13 cellular contexts compared by ENCODE assay signal in the genomic region with DNA sequence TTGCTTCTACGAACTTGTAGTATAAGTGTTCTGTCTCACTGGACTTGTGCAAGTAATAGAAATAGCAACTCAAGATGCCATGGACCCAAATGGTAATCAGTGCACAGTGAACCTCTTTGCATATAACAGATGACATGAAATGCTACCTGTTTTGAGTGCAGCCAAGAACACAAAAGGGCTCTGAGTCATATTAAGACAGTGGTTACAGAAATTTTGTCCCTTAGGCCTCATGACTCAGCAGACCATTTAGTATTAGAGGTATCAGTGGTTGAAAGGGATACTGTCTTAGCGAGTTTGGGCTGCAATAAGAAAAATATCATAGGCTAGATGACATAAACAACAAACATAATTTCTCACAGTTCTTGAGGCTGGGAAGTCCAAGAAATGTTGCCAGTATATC.
DNase-seq lines count a peak whose midpoint lies in the region; ATAC-seq and TF ChIP-seq lines count a peak whose summit lies in the region.
"Had no signal": no experiment of that assay in that cellular context is flagged by ENCODE, and none has a peak within 500 bp of the region (broad histone marks: within the 10 kb centered on the region; RNA-seq: fewer than 3 reads in every experiment).

No MANE protein-coding gene starts in this region.

- CTCF ChIA-PET in mammary epithelial cell (lab: Charles Lee; ENCODE audit: low non-redundant PET) (no interaction called here), PC-9 (lab: Charles Lee) (no interaction called here), A673 (lab: Charles Lee) (no interaction called here)

- DNase-seq in mammary epithelial cell (peak; percentile 46), PC-9 (no peak), caudate nucleus (lab: John Stamatoyannopoulos, UW) (no peak), A673 (ENCODE audit: low spot score) (no peak)
- no peak for DNase-seq in NK-92 treated with Interleukin-12 subunit alpha and Interleukin-12 subunit beta, amount 100 ng/mL, for 24 hours (lab: John Stamatoyannopoulos, UW)
- DNase-seq: activated CD4-positive, alpha-beta T cell treated with anti-CD3 and anti-CD28 coated beads for 36 hours; CD8-positive, alpha-beta T cell; mesendoderm; NCI-H2107; testis had no signal

- no peaks in the 10 kb centered on the region for H3F3A ChIP-seq in PC-9 (ENCODE audit: insufficient read depth, low read depth)

- no peaks in the 10 kb centered on the region for H3K9me2 ChIP-seq in PC-9 (ENCODE audit: insufficient read depth)

- intact Hi-C loops in mammary epithelial cell (cut with micrococcal nuclease) (loop anchor here (10.0 kb wide), 1 partner anchor 1551 kb away; no protein-coding TSS in a partner anchor), PC-9 (cut with micrococcal nuclease; ENCODE audit: unreplicated experiment) (no loop called here), A673 (cut with micrococcal nuclease; ENCODE audit: unreplicated experiment) (loop anchor here (10.0 kb wide), 1 partner anchor 1901 kb away; no protein-coding TSS in a partner anchor)

- H2AFZ ChIP-seq in mammary epithelial cell (ENCODE audit: low read depth, low read length) (no peak overlapping the region), PC-9 (no peak overlapping the region)

- H3K4me2 ChIP-seq in mammary epithelial cell (ENCODE audit: insufficient read depth, low read depth, low read length) (no peak overlapping the region), PC-9 (no peak overlapping the region)

- in situ Hi-C loops in mammary epithelial cell (cut with MboI; ENCODE audit: low sequenced_read_pairs in 2 of 2): loop anchor here in 1 of 2 donors (25.0 kb wide), 1 partner anchor 1559 kb away; no protein-coding TSS in a partner anchor

- H3K9ac ChIP-seq in mammary epithelial cell (ENCODE audit: insufficient read depth, low read length): no peak overlapping the region

- H3K79me2 ChIP-seq in mammary epithelial cell (ENCODE audit: insufficient read depth, low read length) (no peaks in the 10 kb centered on the region), PC-9 (ENCODE audit: low read depth) (no peaks in the 10 kb centered on the region)

- no TSS peak for BruUV-seq in mammary epithelial cell (replicated peaks; lab: Mats Ljungman, UMichigan)
- BruUV-seq in PC-9 (replicated peaks; lab: Mats Ljungman, UMichigan): no TSS peak
- BruUV-seq in A673 (replicated peaks; lab: Mats Ljungman, UMichigan): no TSS peak

- H4K20me1 ChIP-seq in mammary epithelial cell (ENCODE audit: insufficient read depth, low read length) (no peaks in the 10 kb centered on the region), PC-9 (ENCODE audit: insufficient read depth) (no peaks in the 10 kb centered on the region)

- no peaks in the 10 kb centered on the region for H3K4me1 ChIP-seq in mammary epithelial cell (ENCODE audit: insufficient read depth, low read length)
- no peaks in the 10 kb centered on the region for H3K4me1 ChIP-seq in PC-9 (replicated peaks; ENCODE audit: insufficient read depth)
- H3K4me1 ChIP-seq in A673 (ENCODE audit: insufficient read depth, low read length, poor library complexity, severe bottlenecking): no peaks in the 10 kb centered on the region
- H3K4me1 ChIP-seq: testis had no signal

- POLR2A ChIA-PET in PC-9 (lab: Charles Lee; ENCODE audit: unreplicated experiment) (no interaction called here), A673 (lab: Charles Lee; ENCODE audit: low non-redundant PET) (no interaction called here)

- H3K36me3 ChIP-seq in mammary epithelial cell (ENCODE audit: insufficient read depth, low read length) (no peaks in the 10 kb centered on the region), PC-9 (ENCODE audit: low read depth) (no peaks in the 10 kb centered on the region), A673 (ENCODE audit: insufficient read depth, low read length, poor library complexity, severe bottlenecking) (no peaks in the 10 kb centered on the region)

- H3K4me3 ChIP-seq in mammary epithelial cell (replicated peaks in 1 of 3; ENCODE audit: insufficient read depth in 1 of 3, low read depth in 2 of 3, low read length in 3 of 3) (no peak overlapping the region), PC-9 (no peak overlapping the region), A673 (ENCODE audit: low read depth, low read length, poor library complexity, severe bottlenecking) (no peak overlapping the region)
- H3K4me3 ChIP-seq: testis had no signal

- H3K27me3 ChIP-seq in mammary epithelial cell (ENCODE audit: insufficient read depth, low read length) (no peaks in the 10 kb centered on the region), PC-9 (ENCODE audit: insufficient read depth, low read depth) (no peaks in the 10 kb centered on the region), A673 (replicated peaks; ENCODE audit: insufficient read depth, low read depth, low read length, poor library complexity) (no peaks in the 10 kb centered on the region)
- H3K27me3 ChIP-seq: testis had no signal

- WGBS in mammary epithelial cell (ENCODE audit: low coverage, missing lambda C conversion rate): 45% methylated on average over 2 of the region's 2 CpGs

- ATAC-seq in GM18520 (IDR thresholded peaks at IDR 0.05; ENCODE audit: unreplicated experiment) (peak; percentile 92), GM21717 (IDR thresholded peaks at IDR 0.05; ENCODE audit: unreplicated experiment) (peak; percentile 94), HG03108 (IDR thresholded peaks at IDR 0.05; ENCODE audit: unreplicated experiment) (peak; percentile 54)
- ATAC-seq: activated CD4-positive, alpha-beta T cell treated with anti-CD3 and anti-CD28 coated beads for 36 hours; CD8-positive, alpha-beta T cell had no signal

- no peak for TF ChIP-seq CTCF in mammary epithelial cell (conservative IDR thresholded peaks at IDR 0.05 in 1 of 2, IDR thresholded peaks at IDR 0.05 in 1 of 2; ENCODE audit: extremely low read depth in 1 of 2, insufficient read depth in 1 of 2, low read depth in 1 of 2, low read length in 2 of 2)
- TF ChIP-seq CTCF in PC-9 (conservative IDR thresholded peaks at IDR 0.05): no peak
- TF ChIP-seq CTCF in A673 (conservative IDR thresholded peaks at IDR 0.05; ENCODE audit: low read depth, low read length): no peak

- H3K9me3 ChIP-seq in mammary epithelial cell (replicated peaks; ENCODE audit: insufficient read depth, low read length) (no peaks in the 10 kb centered on the region), PC-9 (ENCODE audit: insufficient read depth, low read depth) (no peaks in the 10 kb centered on the region), A673 (ENCODE audit: low read depth, low read length, poor library complexity, severe bottlenecking) (no peaks in the 10 kb centered on the region)
- H3K9me3 ChIP-seq: testis had no signal

- dilution Hi-C loops in mammary epithelial cell (cut with HindIII; ENCODE audit: low sequenced_read_pairs): no loop called here

- H3K27ac ChIP-seq in mammary epithelial cell (ENCODE audit: insufficient read depth, low read depth, low read length) (no peak overlapping the region), PC-9 (no peak overlapping the region), caudate nucleus (ENCODE audit: low read depth, low read length) (no peak overlapping the region), A673 (ENCODE audit: low read depth, low read length, poor library complexity, severe bottlenecking) (no peak overlapping the region)
- H3K27ac ChIP-seq: testis had no signal
